In the genomic region with DNA sequence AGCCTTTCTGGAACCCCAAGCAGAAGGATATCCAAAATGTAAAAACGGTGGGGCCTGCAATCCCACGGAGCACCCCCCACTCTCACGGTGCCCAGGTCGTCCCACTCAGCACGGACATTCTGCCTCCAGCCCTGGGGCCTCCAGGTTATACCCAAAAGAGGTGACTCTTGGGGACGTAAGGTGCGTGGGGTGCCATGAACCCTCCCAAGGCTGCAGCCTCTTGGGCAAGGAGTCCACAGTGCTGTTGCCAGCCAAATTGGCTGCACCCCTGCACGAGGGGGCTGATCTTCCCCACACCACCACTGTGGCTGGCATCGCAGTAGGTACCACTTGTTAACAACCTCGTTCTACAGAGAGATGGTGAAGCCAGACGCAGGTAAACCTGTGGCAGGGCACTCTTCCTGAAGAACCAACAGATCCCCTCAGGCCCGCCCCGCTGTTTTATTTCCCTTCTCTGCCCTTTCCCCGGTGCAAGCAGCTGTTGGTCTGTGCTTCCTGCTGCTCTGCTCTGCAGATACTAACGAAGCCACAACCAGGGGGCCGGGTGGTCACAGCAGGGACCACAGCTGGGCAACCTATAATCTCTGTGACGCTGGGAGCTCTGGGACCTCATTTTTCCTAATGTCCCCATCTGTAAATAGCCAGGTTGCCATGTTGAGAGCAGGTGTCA, we compare ENCODE assay signal across 27 cellular contexts. TPM values are rescaled to one million over a fixed set of nuclear protein-coding genes. Genes with fewer than 3 reads are reported as not detected.
DNase-seq lines count a peak whose midpoint lies in the region; ATAC-seq and TF ChIP-seq lines count a peak whose summit lies in the region.
"Had no signal": no experiment of that assay in that cellular context is flagged by ENCODE, and none has a peak within 500 bp of the region (broad histone marks: within the 10 kb centered on the region; RNA-seq: fewer than 3 reads in every experiment).

No MANE protein-coding gene starts in this region.

- H3K27ac Mint-ChIP-seq in endodermal cell: no peak overlapping the region
- H3K27ac Mint-ChIP-seq: activated naive CD4-positive, alpha-beta T cell treated with anti-CD3 and anti-CD28 coated beads, Interleukin-2, amount 50 U/mL, for 24 hours; activated T-cell treated with anti-CD3 and anti-CD28 coated beads, Interleukin-2, amount 50 U/mL, for 24 hours; type B pancreatic cell had no signal

- no peaks in the 10 kb centered on the region for H3K9me3 Mint-ChIP-seq in endodermal cell
- H3K9me3 Mint-ChIP-seq: activated naive CD4-positive, alpha-beta T cell treated with anti-CD3 and anti-CD28 coated beads, Interleukin-2, amount 50 U/mL, for 24 hours; activated T-cell treated with anti-CD3 and anti-CD28 coated beads, Interleukin-2, amount 50 U/mL, for 24 hours; stimulated activated naive CD8-positive, alpha-beta T cell treated with anti-CD3 and anti-CD28 coated beads, Interleukin-15, amount 100 ng/mL, for 72 hours; type B pancreatic cell had no signal

- no peak overlapping the region for H3K9ac ChIP-seq in endodermal cell (ENCODE audit: extremely low read depth, low read length, poor library complexity, severe bottlenecking)

- no peak overlapping the region for H3K4me3 ChIP-seq in HEK293 (ENCODE audit: low read depth, low read length)
- no peak overlapping the region for H3K4me3 ChIP-seq in endodermal cell (ENCODE audit: low read length)
- no peak overlapping the region for H3K4me3 ChIP-seq in right cardiac atrium (ENCODE audit: low read length)
- H3K4me3 ChIP-seq: ascending aorta, dorsolateral prefrontal cortex, pancreas, right atrium auricular region had no signal

- DNase-seq in COR-L47 (lab: John Stamatoyannopoulos, UW) (peak; percentile 84), NCI-H2171 (lab: John Stamatoyannopoulos, UW) (peak; percentile 15), endodermal cell (peak; percentile 33), NCI-H446 treated with DMSO at 0.1 percent for 48 hours (lab: John Stamatoyannopoulos, UW) (no peak), right cardiac atrium (no peak)
- DNase-seq: activated T-cell treated with anti-CD3 and anti-CD28 coated beads, Interleukin-2, amount 50 U/mL, for 24 hours; central memory CD4-positive, alpha-beta T cell; naive thymus-derived CD4-positive, alpha-beta T cell; NCI-H1694; stimulated activated naive CD8-positive, alpha-beta T cell treated with anti-CD3 and anti-CD28 coated beads, Interleukin-15, amount 100 ng/mL, for 72 hours; T1000 had no signal

- H3K27me3 ChIP-seq in endodermal cell (ENCODE audit: control insufficient read depth, insufficient read depth, low read length, poor library complexity, severe bottlenecking) (peaks cover 7% of the 10 kb centered on the region), right cardiac atrium (ENCODE audit: control insufficient read depth, insufficient read depth) (no peaks in the 10 kb centered on the region)
- H3K27me3 ChIP-seq: ascending aorta, pancreas, right atrium auricular region had no signal

- H3K9me3 ChIP-seq in HEK293 (ENCODE audit: control insufficient read depth, insufficient read depth, low read depth, low read length): no peaks in the 10 kb centered on the region
- no peaks in the 10 kb centered on the region for H3K9me3 ChIP-seq in endodermal cell (ENCODE audit: control insufficient read depth, low read length)
- H3K9me3 ChIP-seq in right cardiac atrium (ENCODE audit: control insufficient read depth, low read length): no peaks in the 10 kb centered on the region
- H3K9me3 ChIP-seq: ascending aorta, Caco-2, pancreas, right atrium auricular region had no signal

- WGBS in endodermal cell (ENCODE audit: insufficient coverage in 1 of 2, insufficient read length in 1 of 2), 2 experiments: 86 to 90% methylated on average over 7 to 17 of the region's 17 CpGs
- 74% methylated on average over 17 of the region's 17 CpGs for WGBS in right cardiac atrium

- H3K27me3 Mint-ChIP-seq in endodermal cell (ENCODE audit: insufficient read depth): peaks cover 5% of the 10 kb centered on the region
- H3K27me3 Mint-ChIP-seq: activated naive CD4-positive, alpha-beta T cell treated with anti-CD3 and anti-CD28 coated beads, Interleukin-2, amount 50 U/mL, for 24 hours; stimulated activated naive CD8-positive, alpha-beta T cell treated with anti-CD3 and anti-CD28 coated beads, Interleukin-15, amount 100 ng/mL, for 72 hours had no signal

- POLR2A ChIA-PET in HEK293 (lab: Yijun Ruan, JAX): no interaction called here

- no peak overlapping the region for H3K4me3 Mint-ChIP-seq in endodermal cell
- H3K4me3 Mint-ChIP-seq: activated naive CD4-positive, alpha-beta T cell treated with anti-CD3 and anti-CD28 coated beads, Interleukin-2, amount 50 U/mL, for 24 hours; activated T-cell treated with anti-CD3 and anti-CD28 coated beads, Interleukin-2, amount 50 U/mL, for 24 hours; naive thymus-derived CD4-positive, alpha-beta T cell; type B pancreatic cell had no signal

- CTCF ChIA-PET in HEK293 (lab: Yijun Ruan, JAX): no interaction called here

- intact Hi-C loops in right cardiac atrium (cut with DNase I): no loop called here

- no peaks in the 10 kb centered on the region for H3K36me3 Mint-ChIP-seq in endodermal cell (ENCODE audit: low read depth)
- H3K36me3 Mint-ChIP-seq: activated naive CD4-positive, alpha-beta T cell treated with anti-CD3 and anti-CD28 coated beads, Interleukin-2, amount 50 U/mL, for 24 hours; naive thymus-derived CD4-positive, alpha-beta T cell; type B pancreatic cell had no signal

- TF ChIP-seq CTCF in HEK293 (tag by site-specific recombination; IDR thresholded peaks at IDR 0.05) (no peak), endodermal cell (conservative IDR thresholded peaks at IDR 0.05) (no peak)

- ATAC-seq in HG03460 (IDR thresholded peaks at IDR 0.05; ENCODE audit: unreplicated experiment) (no peak), HG02840 (IDR thresholded peaks at IDR 0.05; ENCODE audit: low FRiP score, unreplicated experiment) (no peak), right cardiac atrium (no peak)
- ATAC-seq: activated CD4-positive, CD25-positive, alpha-beta regulatory T cell treated with anti-CD3 and anti-CD28 coated beads, Interleukin-2, amount 50 U/mL, for 24 hours; left lobe of liver; naive thymus-derived CD4-positive, alpha-beta T cell; stimulated activated naive CD8-positive, alpha-beta T cell treated with anti-CD3 and anti-CD28 coated beads, Interleukin-15, amount 100 ng/mL, for 72 hours had no signal

- H3K36me3 ChIP-seq in HEK293 (ENCODE audit: control insufficient read depth in 2 of 2, insufficient read depth in 1 of 2, low read length in 2 of 2) (no peaks in the 10 kb centered on the region), endodermal cell (ENCODE audit: control insufficient read depth, insufficient read depth, low read length) (no peaks in the 10 kb centered on the region)
- H3K36me3 ChIP-seq: ascending aorta, pancreas, right atrium auricular region had no signal

- no peaks in the 10 kb centered on the region for H3K4me1 ChIP-seq in HEK293 (ENCODE audit: control insufficient read depth, insufficient read depth, low read length)
- no peaks in the 10 kb centered on the region for H3K4me1 ChIP-seq in endodermal cell (ENCODE audit: control insufficient read depth, insufficient read depth, low read length)
- H3K4me1 ChIP-seq in right cardiac atrium (ENCODE audit: control insufficient read depth, insufficient read depth, low read length): no peaks in the 10 kb centered on the region
- H3K4me1 ChIP-seq: ascending aorta, Caco-2 had no signal

- no peak overlapping the region for H3K27ac ChIP-seq in HEK293 (ENCODE audit: extremely low read depth, low read depth, low read length)
- H3K27ac ChIP-seq in endodermal cell (ENCODE audit: low read depth, low read length): no peak overlapping the region
- H3K27ac ChIP-seq in right cardiac atrium (ENCODE audit: low read length): no peak overlapping the region
- H3K27ac ChIP-seq: ascending aorta, dorsolateral prefrontal cortex, pancreas, right atrium auricular region had no signal

- peaks cover 3% of the 10 kb centered on the region for H3K4me1 Mint-ChIP-seq in endodermal cell

TF ChIP-seq in HEK293, 187 proteins besides CTCF, POLR2A, EP300 and RAD21 (continues in another document):
- TF ChIP-seq ZNF621 (tag by site-specific recombination; IDR thresholded peaks at IDR 0.05) (no peak), ZNF133 (tag by site-specific recombination; IDR thresholded peaks at IDR 0.05) (no peak), ZNF792 (tag by site-specific recombination; IDR thresholded peaks at IDR 0.05) (no peak), TRIM28 (IDR thresholded peaks at IDR 0.05; ENCODE audit: borderline replicate concordance, low read length) (no peak), ZNF600 (tag by site-specific recombination; IDR thresholded peaks at IDR 0.05) (no peak), ZXDB (tag by site-specific recombination; IDR thresholded peaks at IDR 0.05) (no peak), ZIC2 (tag by site-specific recombination; IDR thresholded peaks at IDR 0.05) (peak; percentile 97)
- TF ChIP-seq, protein P1, sequence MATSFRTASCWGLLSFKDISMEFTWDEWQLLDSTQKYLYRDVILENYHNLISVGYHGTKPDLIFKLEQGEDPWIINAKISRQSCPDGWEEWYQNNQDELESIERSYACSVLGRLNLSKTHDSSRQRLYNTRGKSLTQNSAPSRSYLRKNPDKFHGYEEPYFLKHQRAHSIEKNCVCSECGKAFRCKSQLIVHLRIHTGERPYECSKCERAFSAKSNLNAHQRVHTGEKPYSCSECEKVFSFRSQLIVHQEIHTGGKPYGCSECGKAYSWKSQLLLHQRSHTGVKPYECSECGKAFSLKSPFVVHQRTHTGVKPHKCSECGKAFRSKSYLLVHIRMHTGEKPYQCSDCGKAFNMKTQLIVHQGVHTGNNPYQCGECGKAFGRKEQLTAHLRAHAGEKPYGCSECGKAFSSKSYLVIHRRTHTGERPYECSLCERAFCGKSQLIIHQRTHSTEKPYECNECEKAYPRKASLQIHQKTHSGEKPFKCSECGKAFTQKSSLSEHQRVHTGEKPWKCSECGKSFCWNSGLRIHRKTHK (tag by site-specific recombination; IDR thresholded peaks at IDR 0.05): no peak

RNA-seq across cellular contexts. Expression of a gene that starts 8.7 kb away (rescaled TPM):
- total RNA-seq in endodermal cell (1 to 10 TPM in 1 of 2 donors, not detected in 1; 5.5 TPM), right cardiac atrium (1 to 10 TPM; 1.2 to 2.2 (median 1.7) TPM)
- polyA plus RNA-seq in endodermal cell (2013, experiment 1 of 2): 1.2 TPM
- polyA plus RNA-seq in endodermal cell (2013, experiment 2 of 2): 1.7 TPM
- 2.6 TPM for polyA plus RNA-seq in right cardiac atrium
- total RNA-seq: ascending aorta; MCF 10A; naive thymus-derived CD4-positive, alpha-beta T cell; NCI-H460 had no signal
- polyA plus RNA-seq: naive thymus-derived CD4-positive, alpha-beta T cell had no signal

RNA-seq across cellular contexts. Expression of a gene that starts 44.3 kb away (rescaled TPM):
- not detected for total RNA-seq in endodermal cell
- polyA plus RNA-seq in endodermal cell (2013, experiment 1 of 2): not detected
- polyA plus RNA-seq in endodermal cell (2013, experiment 2 of 2): not detected
- total RNA-seq in right cardiac atrium: not detected
- not detected for polyA plus RNA-seq in right cardiac atrium
- total RNA-seq: ascending aorta; Daoy; dorsolateral prefrontal cortex; H1; MCF 10A; naive thymus-derived CD4-positive, alpha-beta T cell; NCI-H460; right atrium auricular region had no signal
- polyA plus RNA-seq: H1; naive thymus-derived CD4-positive, alpha-beta T cell had no signal

RNA-seq across cellular contexts. Expression of a gene that starts 59.8 kb away (rescaled TPM):
- total RNA-seq in endodermal cell: 1 to 10 TPM; 1.6 to 3.7 TPM
- polyA plus RNA-seq in endodermal cell (2013, experiment 1 of 2): 1.5 TPM
- polyA plus RNA-seq in endodermal cell (2013, experiment 2 of 2): 3.2 TPM
- total RNA-seq in right cardiac atrium: not detected
- polyA plus RNA-seq in right cardiac atrium: not detected
- total RNA-seq: ascending aorta; Daoy; dorsolateral prefrontal cortex; H1; MCF 10A; naive thymus-derived CD4-positive, alpha-beta T cell; NCI-H460; right atrium auricular region had no signal
- polyA plus RNA-seq: H1; naive thymus-derived CD4-positive, alpha-beta T cell had no signal

Comparison
In these comparisons a context has a peak if more than half of its experiments do, and no peak if none do; other contexts are left out.
1. DNase-seq: peak in COR-L47 (single experiment), NCI-H2171 (single experiment) and endodermal cell (single experiment); none in NCI-H446 treated with DMSO at 0.1 percent for 48 hours (single experiment) and right cardiac atrium (0 of 3).